ENCODE assay signal across 9 cellular contexts in the genomic region with DNA sequence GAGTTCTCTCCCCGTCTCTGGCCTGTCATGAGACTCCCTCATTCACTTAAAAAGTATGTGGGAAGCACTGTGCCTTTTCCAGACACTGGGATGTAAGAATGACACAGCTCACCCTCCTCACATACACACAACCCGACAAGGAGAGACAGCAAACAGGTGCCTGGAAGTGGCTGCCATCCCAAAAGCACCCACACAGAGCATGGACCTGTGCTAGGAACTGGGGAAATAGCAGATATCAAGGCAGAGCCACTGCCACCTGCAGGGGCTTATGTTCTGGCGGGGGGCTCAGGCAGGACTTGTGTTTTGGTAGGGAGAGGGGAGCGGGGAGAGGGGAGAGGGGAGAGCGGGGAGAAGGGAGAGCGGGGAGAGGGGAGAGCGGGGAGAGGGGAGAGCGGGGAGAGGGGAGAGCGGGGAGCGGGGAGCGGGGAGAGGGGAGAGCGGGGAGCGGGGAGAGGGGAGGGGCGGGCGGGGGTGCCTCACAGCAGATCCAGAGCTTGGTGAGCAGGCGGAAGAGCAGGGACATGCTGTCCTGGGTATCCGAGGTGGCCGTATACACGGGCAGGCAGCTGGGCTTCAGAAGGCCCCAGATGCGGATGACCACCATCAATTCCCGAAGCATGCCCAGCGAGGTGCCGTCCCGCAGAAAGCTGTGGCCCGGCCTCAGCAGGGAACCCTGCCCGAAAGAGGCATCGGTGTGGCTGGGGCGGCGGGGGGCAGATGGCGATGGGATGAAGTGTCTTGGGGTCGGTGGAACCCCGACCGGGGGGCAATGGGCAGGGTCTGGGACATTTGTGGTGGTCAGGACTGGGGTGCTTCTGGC.
DNase-seq lines count a peak whose midpoint lies in the region; ATAC-seq and TF ChIP-seq lines count a peak whose summit lies in the region.
"Had no signal": no experiment of that assay in that cellular context is flagged by ENCODE, and none has a peak within 500 bp of the region (broad histone marks: within the 10 kb centered on the region; RNA-seq: fewer than 3 reads in every experiment).

No MANE protein-coding gene starts in this region.

- no peaks in the 10 kb centered on the region for H3K27me3 ChIP-seq in OCI-LY1 (ENCODE audit: insufficient read depth, low read length)

- H3K27ac Mint-ChIP-seq in stimulated activated effector memory CD8-positive, alpha-beta T cell treated with anti-CD3 and anti-CD28 coated beads, Interleukin-12 subunit alpha, Interleukin-12 subunit beta, amount 100 ng/mL, for 72 hours: peak overlapping the region; percentile 70

- H4K20me1 ChIP-seq in OCI-LY1 (ENCODE audit: insufficient read depth, low read length): no peaks in the 10 kb centered on the region

- no peaks in the 10 kb centered on the region for H3K9me2 ChIP-seq in OCI-LY1 (ENCODE audit: low read depth, low read length)

- H2AFZ ChIP-seq in OCI-LY1 (ENCODE audit: low read length): no peak overlapping the region

- H3K27ac ChIP-seq in OCI-LY1 (ENCODE audit: low read depth, low read length, poor library complexity, severe bottlenecking) (peak overlapping the region; percentile 69), epithelial cell of prostate (peak overlapping the region; percentile 62)

- no peak overlapping the region for H3K4me3 ChIP-seq in OCI-LY1 (ENCODE audit: low read depth, low read length, poor library complexity, severe bottlenecking)

- peak overlapping the region; percentile 54 for H3K4me3 Mint-ChIP-seq in stimulated activated effector memory CD8-positive, alpha-beta T cell treated with anti-CD3 and anti-CD28 coated beads, Interleukin-12 subunit alpha, Interleukin-12 subunit beta, amount 100 ng/mL, for 72 hours

- peaks cover 44% of the 10 kb centered on the region for H3K36me3 Mint-ChIP-seq in stimulated activated effector memory CD8-positive, alpha-beta T cell treated with anti-CD3 and anti-CD28 coated beads, Interleukin-12 subunit alpha, Interleukin-12 subunit beta, amount 100 ng/mL, for 72 hours

- H3K4me1 Mint-ChIP-seq in stimulated activated effector memory CD8-positive, alpha-beta T cell treated with anti-CD3 and anti-CD28 coated beads, Interleukin-12 subunit alpha, Interleukin-12 subunit beta, amount 100 ng/mL, for 72 hours: peaks cover 24% of the 10 kb centered on the region

- H3K9ac ChIP-seq in OCI-LY1 (ENCODE audit: low read length): no peak overlapping the region

- no peaks in the 10 kb centered on the region for H3K79me2 ChIP-seq in OCI-LY1 (ENCODE audit: insufficient read depth, low read length)

- H3F3A ChIP-seq in OCI-LY1 (ENCODE audit: insufficient read depth, low read length): no peaks in the 10 kb centered on the region

- TF ChIP-seq CTCF in OCI-LY1 (IDR thresholded peaks at IDR 0.05; ENCODE audit: low read length): no peak

- H3K9me3 Mint-ChIP-seq in stimulated activated effector memory CD8-positive, alpha-beta T cell treated with anti-CD3 and anti-CD28 coated beads, Interleukin-12 subunit alpha, Interleukin-12 subunit beta, amount 100 ng/mL, for 72 hours: no peaks in the 10 kb centered on the region

- peaks cover 26% of the 10 kb centered on the region for H3K36me3 ChIP-seq in OCI-LY1 (ENCODE audit: insufficient read depth, low read length)

- DNase-seq in activated CD8-positive, alpha-beta memory T cell treated with anti-CD3 and anti-CD28 coated beads, Interleukin-2, amount 50 U/mL, for 48 hours: peak; percentile 74
- DNase-seq in activated CD8-positive, alpha-beta memory T cell treated with anti-CD3 and anti-CD28 coated beads for 24 hours: no peak
- DNase-seq in epithelial cell of prostate (ENCODE audit: low read depth, low spot score) (no peak), NCI-H345 (lab: John Stamatoyannopoulos, UW) (no peak), putamen (ENCODE audit: low spot score) (no peak)
- no peak for DNase-seq in stimulated activated effector memory CD8-positive, alpha-beta T cell treated with anti-CD3 and anti-CD28 coated beads, Interleukin-12 subunit alpha, Interleukin-12 subunit beta, amount 100 ng/mL, for 72 hours (ENCODE audit: low spot score in 2 of 2)
- DNase-seq: NCI-H1048 had no signal

- H3K4me1 ChIP-seq in OCI-LY1 (ENCODE audit: insufficient read depth, low read length, severe bottlenecking): peaks cover 17% of the 10 kb centered on the region

- no peaks in the 10 kb centered on the region for H3K9me3 ChIP-seq in OCI-LY1 (ENCODE audit: low read length)

- peak overlapping the region; percentile 72 for H3K4me2 ChIP-seq in OCI-LY1 (ENCODE audit: low read length)

- no peak for ATAC-seq in stimulated activated effector memory CD8-positive, alpha-beta T cell treated with anti-CD3 and anti-CD28 coated beads, Interleukin-12 subunit alpha, Interleukin-12 subunit beta, amount 100 ng/mL, for 72 hours
- no peak for ATAC-seq in HG03045 (IDR thresholded peaks at IDR 0.05; ENCODE audit: unreplicated experiment)
